27 cellular contexts compared by ENCODE assay signal in the genomic region with DNA sequence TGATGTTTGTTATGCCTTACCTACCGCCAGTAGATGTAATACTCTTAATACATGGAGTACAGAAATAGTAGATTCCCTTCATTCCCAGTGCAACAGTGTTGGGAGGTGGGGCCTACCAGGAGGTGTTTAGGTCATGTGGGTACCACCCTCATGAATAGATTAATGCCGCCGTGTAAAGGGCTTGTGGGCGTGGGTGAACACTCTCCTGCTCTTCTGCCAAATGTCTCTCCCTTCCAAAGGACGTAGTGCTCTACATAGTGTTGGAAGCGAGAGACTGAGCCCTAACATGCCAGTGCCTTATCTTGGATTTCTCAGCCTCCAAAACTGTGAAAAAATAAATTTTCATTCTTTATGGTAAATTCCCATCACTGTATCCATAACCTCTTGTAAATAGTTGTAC.
"Had no signal": no experiment of that assay in that cellular context is flagged by ENCODE, and none has a peak within 500 bp of the region (broad histone marks: within the 10 kb centered on the region; RNA-seq: fewer than 3 reads in every experiment).

No MANE protein-coding gene starts in this region.

- H3K27me3 ChIP-seq: colonic mucosa, esophagus squamous epithelium, gastrocnemius medialis, hepatocyte, left lung had no signal

- H3K4me3 ChIP-seq: colonic mucosa, esophagus squamous epithelium, gastrocnemius medialis, hepatocyte, left lung, lower lobe of right lung, mucosa of descending colon had no signal

- H3K9me3 ChIP-seq: colonic mucosa, esophagus squamous epithelium, gastrocnemius medialis, left lung, lower lobe of right lung, mucosa of descending colon had no signal

- ATAC-seq: effector memory CD8-positive, alpha-beta T cell; esophagus mucosa; gastrocnemius medialis; left lung; lower lobe of right lung; mucosa of descending colon had no signal

- H3K4me1 ChIP-seq: colonic mucosa, esophagus squamous epithelium, left lung had no signal

- H3K27ac ChIP-seq: colonic mucosa, epithelial cell of prostate, esophagus squamous epithelium, gastrocnemius medialis, hepatocyte, left lung, lower lobe of right lung had no signal

- H3K36me3 ChIP-seq: colonic mucosa, gastrocnemius medialis had no signal

- H3K9me3 Mint-ChIP-seq: dendritic cell treated with granulocyte-macrophage colony-stimulating factor and Interleukin-4, amounts not matched to agents 40 ng/mL and 50 ng/mL, for 4 days; effector memory CD8-positive, alpha-beta T cell; endodermal cell; immature natural killer cell; mesothelial cell of epicardium; naive B cell had no signal

- H3K27me3 Mint-ChIP-seq: dendritic cell treated with granulocyte-macrophage colony-stimulating factor and Interleukin-4, amounts not matched to agents 40 ng/mL and 50 ng/mL, for 4 days; effector memory CD8-positive, alpha-beta T cell; naive B cell had no signal

- H3K27ac Mint-ChIP-seq: dendritic cell treated with granulocyte-macrophage colony-stimulating factor and Interleukin-4, amounts not matched to agents 40 ng/mL and 50 ng/mL, for 4 days; effector memory CD8-positive, alpha-beta T cell; endodermal cell; immature natural killer cell; mesothelial cell of epicardium; naive B cell had no signal

- H3K4me1 Mint-ChIP-seq: mesothelial cell of epicardium, naive B cell had no signal

- DNase-seq: colonic mucosa; cortex of kidney; effector CD8-positive, alpha-beta T cell; effector memory CD8-positive, alpha-beta T cell; endodermal cell; erythroblast; esophagus squamous epithelium; foreskin fibroblast; foreskin melanocyte; gastrocnemius medialis; glutamatergic neuron; head of caudate nucleus; hypothalamus; immature natural killer cell; islet precursor cell; kidney; kidney glomerular epithelial cell; left lung; lower lobe of right lung; mesenchymal stem cell; mucosa of descending colon; naive B cell had no signal

- H3K4me3 Mint-ChIP-seq: dendritic cell treated with granulocyte-macrophage colony-stimulating factor and Interleukin-4, amounts not matched to agents 40 ng/mL and 50 ng/mL, for 4 days; effector memory CD8-positive, alpha-beta T cell; endodermal cell; immature natural killer cell; mesothelial cell of epicardium; naive B cell had no signal
